Comparison of ENCODE assay signal across 8 cellular contexts in the genomic region with DNA sequence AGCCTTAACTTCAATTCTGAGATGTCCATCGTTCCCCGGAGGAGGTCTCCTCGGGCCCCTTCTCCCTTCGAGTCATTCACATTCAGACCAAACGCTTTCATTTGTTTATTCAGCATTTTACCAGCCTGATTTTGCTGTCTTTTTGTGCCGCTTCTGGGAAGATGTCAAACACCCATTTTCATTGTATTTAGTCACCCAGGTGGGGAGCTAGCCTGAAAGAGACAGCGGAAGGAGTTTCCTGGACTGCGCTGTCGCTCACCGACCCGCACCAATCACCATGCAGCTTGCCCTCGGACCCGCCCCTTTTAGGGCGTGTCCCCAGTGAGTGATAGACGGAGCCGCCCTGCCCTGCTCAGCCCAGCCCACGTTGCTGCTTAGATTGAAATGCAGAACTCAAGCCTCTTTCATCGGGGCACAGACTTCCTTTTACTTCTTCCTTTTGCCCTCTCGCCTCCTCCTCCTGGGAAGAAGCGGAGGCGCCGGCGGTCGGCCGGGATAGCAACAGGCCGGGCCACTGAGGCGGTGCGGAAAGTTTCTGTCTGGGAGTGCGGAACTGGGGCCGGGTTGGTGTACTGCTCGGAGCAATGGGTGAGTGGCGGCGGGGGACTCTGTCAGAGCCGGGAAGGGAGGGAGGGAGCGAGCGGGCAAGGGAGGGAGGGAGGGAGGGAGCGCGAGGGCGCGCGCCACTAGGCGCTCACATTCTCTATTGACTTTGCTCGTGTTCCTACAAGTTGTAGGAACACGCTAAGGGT. TPM values are rescaled to one million over a fixed set of nuclear protein-coding genes. Genes with fewer than 3 reads are reported as not detected.
A peak's percentile ranks its signal among the peaks of the same experiment; 100 is the strongest.
DNase-seq lines count a peak whose midpoint lies in the region; TF ChIP-seq lines count a peak whose summit lies in the region.

A gene (plus strand): TSS at position 355 of the 752 bp plus-strand sequence. CDS start 230 bp downstream, at position 585.

- no peak within 1 kb of the TSS for H3K27ac Mint-ChIP-seq in endodermal cell

- DNase-seq in GM03348 (ENCODE audit: low spot score) (peak; percentile 94), H7 (peak; percentile 96), NCI-H1105 (lab: John Stamatoyannopoulos, UW) (peak; percentile 92), SW 1271 (lab: John Stamatoyannopoulos, UW) (peak; percentile 71 to 87), endodermal cell (peak; percentile 98), mucosa of gallbladder (ENCODE audit: low spot score) (peak; percentile 57), ureter (ENCODE audit: low spot score) (peak; percentile 86), WERI-Rb-1 (no peak)

- peaks cover 99% of the 10 kb centered on the region for H3K27me3 Mint-ChIP-seq in endodermal cell (ENCODE audit: insufficient read depth)

- peak within 1 kb of the TSS; percentile 55 for H3K4me3 Mint-ChIP-seq in endodermal cell

- H3K9me3 ChIP-seq in endodermal cell (ENCODE audit: control insufficient read depth, low read length) (no peaks in the 10 kb centered on the region), WERI-Rb-1 (ENCODE audit: severe bottlenecking) (peaks cover 7% of the 10 kb centered on the region)

- peaks cover 7% of the 10 kb centered on the region for H3K4me1 ChIP-seq in endodermal cell (ENCODE audit: control insufficient read depth, insufficient read depth, low read length)

- H3K36me3 ChIP-seq in H7 (replicated peaks; ENCODE audit: control insufficient read depth, insufficient read depth, low read length) (no peaks in the 10 kb centered on the region), endodermal cell (ENCODE audit: control insufficient read depth, insufficient read depth, low read length) (no peaks in the 10 kb centered on the region), WERI-Rb-1 (no peaks in the 10 kb centered on the region)

- TF ChIP-seq CTCF in endodermal cell (conservative IDR thresholded peaks at IDR 0.05) (no peak), WERI-Rb-1 (IDR thresholded peaks at IDR 0.05; ENCODE audit: low read depth, low read length) (no peak)

- WGBS in endodermal cell (ENCODE audit: insufficient coverage in 1 of 2, insufficient read length in 1 of 2), 2 experiments = 0% methylated on average over 20 to 44 of the region's 44 CpGs

- H3K36me3 Mint-ChIP-seq in endodermal cell (ENCODE audit: low read depth) = no peaks in the 10 kb centered on the region

- peak within 1 kb of the TSS; percentile 37 for H3K4me3 ChIP-seq in H7 (ENCODE audit: insufficient read depth, low read depth, low read length)
- peak within 1 kb of the TSS; percentile 79 for H3K4me3 ChIP-seq in endodermal cell (ENCODE audit: low read length)
- no peak within 1 kb of the TSS for H3K4me3 ChIP-seq in WERI-Rb-1 (ENCODE audit: low read depth, low read length)

- H3K27me3 ChIP-seq in H7 (ENCODE audit: control insufficient read depth, insufficient read depth, low read length) = peaks cover 94% of the 10 kb centered on the region
- peaks cover 100% of the 10 kb centered on the region for H3K27me3 ChIP-seq in endodermal cell (ENCODE audit: control insufficient read depth, insufficient read depth, low read length, poor library complexity, severe bottlenecking)
- H3K27me3 ChIP-seq in WERI-Rb-1 (ENCODE audit: insufficient read depth, low read depth, severe bottlenecking) = peaks cover 90% of the 10 kb centered on the region

- peaks cover 40% of the 10 kb centered on the region for H3K4me1 Mint-ChIP-seq in endodermal cell

- H3K27ac ChIP-seq in endodermal cell (ENCODE audit: low read depth, low read length) = no peak within 1 kb of the TSS
- no peak within 1 kb of the TSS for H3K27ac ChIP-seq in WERI-Rb-1

- no peaks in the 10 kb centered on the region for H3K9me3 Mint-ChIP-seq in endodermal cell

- H3K9ac ChIP-seq in endodermal cell (ENCODE audit: extremely low read depth, low read length, poor library complexity, severe bottlenecking) = no peak within 1 kb of the TSS

RNA-seq across cellular contexts. Expression of the gene that starts here (rescaled TPM):
- 0.04 TPM in 1 of 2 replicates, not detected in the other for total RNA-seq in H7 (2014; rRNA removed; shearing (Covaris generic))
- total RNA-seq in endodermal cell (under 1 TPM; 0.22 to 0.35 TPM), mucosa of gallbladder (not detected), ureter (2.1 TPM)
- 0.28 TPM for polyA plus RNA-seq in endodermal cell (2013, experiment 1 of 2)
- 0.33 TPM for polyA plus RNA-seq in endodermal cell (2013, experiment 2 of 2)

Comparison
In these comparisons a context has a peak if more than half of its experiments do, and no peak if none do; other contexts are left out.
1. Peak in DNase-seq and H3K4me3 ChIP-seq in H7; RNA of the gene not detected or under 1 TPM.
2. Peak in DNase-seq and H3K4me3 ChIP-seq in endodermal cell; RNA of the gene not detected or under 1 TPM.
3. Peak in DNase-seq in mucosa of gallbladder; RNA of the gene not detected or under 1 TPM.